ENCODE assay signal across 18 cellular contexts in the genomic region with DNA sequence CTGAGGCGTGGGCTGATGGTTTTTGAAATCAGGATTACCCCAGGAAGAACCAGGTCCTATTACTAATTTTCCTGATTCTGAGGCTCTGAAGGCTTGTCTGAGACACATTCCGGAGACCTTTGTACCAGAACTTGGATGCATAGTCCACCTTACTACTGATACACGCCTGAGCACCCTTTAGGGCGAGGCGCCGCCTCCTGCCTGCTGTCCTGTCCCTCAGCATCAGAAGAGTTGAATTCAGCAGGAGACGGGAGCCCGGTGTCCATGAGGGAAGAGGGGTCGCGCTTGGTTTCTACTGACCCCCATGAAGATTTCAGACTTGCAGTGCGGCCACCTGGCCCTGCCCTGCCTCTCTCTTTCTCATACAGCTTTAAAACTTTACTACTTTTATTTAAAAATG. TPM values are rescaled to one million over a fixed set of nuclear protein-coding genes. Genes with fewer than 3 reads are reported as not detected.
A peak's percentile ranks its signal among the peaks of the same experiment; 100 is the strongest.
DNase-seq lines count a peak whose midpoint lies in the region; ATAC-seq and TF ChIP-seq lines count a peak whose summit lies in the region.
"Had no signal": no experiment of that assay in that cellular context is flagged by ENCODE, and none has a peak within 500 bp of the region (broad histone marks: within the 10 kb centered on the region; RNA-seq: fewer than 3 reads in every experiment).

No MANE protein-coding gene starts in this region.

- peaks cover 51% of the 10 kb centered on the region for H3K4me1 Mint-ChIP-seq in activated CD4-positive, alpha-beta T cell treated with anti-CD3 and anti-CD28 coated beads for 36 hours
- H3K4me1 Mint-ChIP-seq in activated CD4-positive, alpha-beta memory T cell treated with anti-CD3 and anti-CD28 coated beads for 36 hours (ENCODE audit: low read depth): peaks cover 25% of the 10 kb centered on the region

- H2AFZ ChIP-seq in hepatocyte (no peak overlapping the region), mammary epithelial cell (ENCODE audit: low read depth, low read length) (no peak overlapping the region)

- no peak overlapping the region for H3K4me3 ChIP-seq in hepatocyte
- no peak overlapping the region for H3K4me3 ChIP-seq in spleen
- H3K4me3 ChIP-seq in mammary epithelial cell (replicated peaks in 1 of 3; ENCODE audit: insufficient read depth in 1 of 3, low read depth in 2 of 3, low read length in 3 of 3): no peak overlapping the region
- H3K4me3 ChIP-seq: thoracic aorta had no signal

- no peaks in the 10 kb centered on the region for H3K36me3 ChIP-seq in hepatocyte (replicated peaks; ENCODE audit: insufficient read depth, low read depth)
- peaks cover 0 to 100% (median 61%) of the 10 kb centered on the region in 6 donors for H3K36me3 ChIP-seq in spleen
- H3K36me3 ChIP-seq in mammary epithelial cell (ENCODE audit: insufficient read depth, low read length): peaks cover 4% of the 10 kb centered on the region

- no peaks in the 10 kb centered on the region for H3K9me3 Mint-ChIP-seq in activated CD4-positive, alpha-beta T cell treated with anti-CD3 and anti-CD28 coated beads for 36 hours (ENCODE audit: low read depth)
- H3K9me3 Mint-ChIP-seq in activated CD4-positive, alpha-beta memory T cell treated with anti-CD3 and anti-CD28 coated beads for 36 hours: no peaks in the 10 kb centered on the region

- H3K79me2 ChIP-seq in hepatocyte (peaks cover 19% of the 10 kb centered on the region), mammary epithelial cell (ENCODE audit: insufficient read depth, low read length) (peaks cover 54% of the 10 kb centered on the region)

- H3K9ac ChIP-seq in mammary epithelial cell (ENCODE audit: insufficient read depth, low read length): no peak overlapping the region
- H3K9ac ChIP-seq: KMS-11 had no signal

- no peaks in the 10 kb centered on the region for H3K27me3 ChIP-seq in hepatocyte
- no peaks in the 10 kb centered on the region for H3K27me3 ChIP-seq in spleen (replicated peaks in 1 of 7)
- no peaks in the 10 kb centered on the region for H3K27me3 ChIP-seq in mammary epithelial cell (ENCODE audit: insufficient read depth, low read length)
- H3K27me3 ChIP-seq: foreskin keratinocyte had no signal

- dilution Hi-C loops in mammary epithelial cell (cut with HindIII; ENCODE audit: low sequenced_read_pairs): no loop called here

- H3K9me2 ChIP-seq in hepatocyte (replicated peaks; ENCODE audit: insufficient read depth): no peaks in the 10 kb centered on the region

- CTCF ChIA-PET in activated CD4-positive, alpha-beta T cell treated with anti-CD3 and anti-CD28 coated beads for 36 hours (lab: Charles Lee): interaction anchor here (1.2 kb wide), 1 partner anchor 114 kb away, joined by 6 read pairs; no protein-coding TSS in a partner anchor
- CTCF ChIA-PET in activated CD4-positive, alpha-beta memory T cell treated with anti-CD3 and anti-CD28 coated beads for 36 hours (lab: Charles Lee): no interaction called here
- CTCF ChIA-PET in mammary epithelial cell (lab: Charles Lee; ENCODE audit: low non-redundant PET): no interaction called here

- H3K27me3 Mint-ChIP-seq in activated CD4-positive, alpha-beta T cell treated with anti-CD3 and anti-CD28 coated beads for 36 hours: no peaks in the 10 kb centered on the region
- H3K27me3 Mint-ChIP-seq in activated CD4-positive, alpha-beta memory T cell treated with anti-CD3 and anti-CD28 coated beads for 36 hours: no peaks in the 10 kb centered on the region

- no peak for DNase-seq in activated CD4-positive, alpha-beta T cell treated with anti-CD3 and anti-CD28 coated beads for 36 hours
- DNase-seq in activated CD4-positive, alpha-beta T cell treated with anti-CD3 and anti-CD28 coated beads for 4 hours: no peak
- DNase-seq in activated CD4-positive, alpha-beta memory T cell treated with anti-CD3 and anti-CD28 coated beads for 36 hours: no peak
- DNase-seq in hepatocyte (ENCODE audit: low spot score) (no peak), spleen (peak; percentile 62), mammary epithelial cell (no peak), Ammon's horn (ENCODE audit: low spot score) (no peak)
- DNase-seq: DMS79, foreskin keratinocyte, NCI-H1048, NCI-H2081 treated with DMSO at 0.1 percent for 48 hours, OCI-M1, T-helper 9 cell had no signal

- intact Hi-C loops in activated CD4-positive, alpha-beta T cell treated with anti-CD3 and anti-CD28 coated beads for 36 hours (cut with DNase I, micrococcal nuclease): no loop called here
- intact Hi-C loops in activated CD4-positive, alpha-beta memory T cell treated with anti-CD3 and anti-CD28 coated beads for 36 hours (cut with micrococcal nuclease): no loop called here
- intact Hi-C loops in spleen (cut with DNase I; ENCODE audit: low total_unique reads): no loop called here
- intact Hi-C loops in mammary epithelial cell (cut with micrococcal nuclease): no loop called here

- ATAC-seq in activated CD4-positive, alpha-beta T cell treated with anti-CD3 and anti-CD28 coated beads for 36 hours: no peak
- no peak for ATAC-seq in GM19328 (IDR thresholded peaks at IDR 0.05; ENCODE audit: unreplicated experiment)
- ATAC-seq: foreskin keratinocyte, HCT116 had no signal

- no TSS peak for BruUV-seq in mammary epithelial cell (replicated peaks; lab: Mats Ljungman, UMichigan)

- H3K4me2 ChIP-seq in hepatocyte: no peak overlapping the region
- no peak overlapping the region for H3K4me2 ChIP-seq in mammary epithelial cell (ENCODE audit: insufficient read depth, low read depth, low read length)
- H3K4me2 ChIP-seq: KMS-11 had no signal

- POLR2A ChIA-PET in activated CD4-positive, alpha-beta T cell treated with anti-CD3 and anti-CD28 coated beads for 36 hours (lab: Charles Lee): interaction anchor here (1.3 kb wide), 1 partner anchor 11 kb away, joined by 3 read pairs; no protein-coding TSS in a partner anchor
- POLR2A ChIA-PET in activated CD4-positive, alpha-beta memory T cell treated with anti-CD3 and anti-CD28 coated beads for 36 hours (lab: Charles Lee): interaction anchor here (1.2 kb wide), 1 partner anchor 10 kb away, joined by 3 read pairs; no protein-coding TSS in a partner anchor

- no peaks in the 10 kb centered on the region for H4K20me1 ChIP-seq in hepatocyte (ENCODE audit: insufficient read depth, poor library complexity, severe bottlenecking)
- H4K20me1 ChIP-seq in mammary epithelial cell (ENCODE audit: insufficient read depth, low read length): no peaks in the 10 kb centered on the region

- H3K36me3 Mint-ChIP-seq in activated CD4-positive, alpha-beta T cell treated with anti-CD3 and anti-CD28 coated beads for 36 hours (ENCODE audit: low read depth): peaks cover 49% of the 10 kb centered on the region
- peaks cover 40% of the 10 kb centered on the region for H3K36me3 Mint-ChIP-seq in activated CD4-positive, alpha-beta memory T cell treated with anti-CD3 and anti-CD28 coated beads for 36 hours

- H3K27ac ChIP-seq in hepatocyte (peak overlapping the region; percentile 46), spleen (peak overlapping the region in 1 of 8 donors; percentile 19), mammary epithelial cell (ENCODE audit: insufficient read depth, low read depth, low read length) (no peak overlapping the region)
- H3K27ac ChIP-seq: 22Rv1, foreskin keratinocyte, KMS-11, thoracic aorta had no signal

- H3K4me1 ChIP-seq in hepatocyte (ENCODE audit: insufficient read depth): peaks cover 6% of the 10 kb centered on the region
- peaks cover 0 to 78% (median 50%) of the 10 kb centered on the region in 6 donors for H3K4me1 ChIP-seq in spleen
- H3K4me1 ChIP-seq in mammary epithelial cell (ENCODE audit: insufficient read depth, low read length): peaks cover 18% of the 10 kb centered on the region
- H3K4me1 ChIP-seq: foreskin keratinocyte had no signal

- WGBS in hepatocyte (ENCODE audit: low lambda C conversion rate, missing lambda C conversion rate): 89% methylated on average over 11 of the region's 11 CpGs
- 94 to 97% (median 96%) methylated on average over 11 of the region's 11 CpGs for WGBS in spleen, 5 donors
- WGBS in mammary epithelial cell (ENCODE audit: low coverage, missing lambda C conversion rate): 100% methylated on average over 11 of the region's 11 CpGs

- in situ Hi-C loops in mammary epithelial cell (cut with MboI; ENCODE audit: low sequenced_read_pairs in 2 of 2): no loop called here

- H3K4me3 Mint-ChIP-seq in activated CD4-positive, alpha-beta T cell treated with anti-CD3 and anti-CD28 coated beads for 36 hours: no peak overlapping the region
- no peak overlapping the region for H3K4me3 Mint-ChIP-seq in activated CD4-positive, alpha-beta memory T cell treated with anti-CD3 and anti-CD28 coated beads for 36 hours

- H3K9me3 ChIP-seq in hepatocyte (ENCODE audit: low read depth): no peaks in the 10 kb centered on the region
- no peaks in the 10 kb centered on the region for H3K9me3 ChIP-seq in spleen
- no peaks in the 10 kb centered on the region for H3K9me3 ChIP-seq in mammary epithelial cell (replicated peaks; ENCODE audit: insufficient read depth, low read length)
- H3K9me3 ChIP-seq: thoracic aorta had no signal

- TF ChIP-seq CTCF in hepatocyte (IDR thresholded peaks at IDR 0.05; ENCODE audit: poor library complexity): no peak
- no peak for TF ChIP-seq CTCF in spleen (IDR thresholded peaks at IDR 0.05 in 8 of 11, conservative IDR thresholded peaks at IDR 0.05 in 3 of 11)
- TF ChIP-seq CTCF in mammary epithelial cell (conservative IDR thresholded peaks at IDR 0.05 in 1 of 2, IDR thresholded peaks at IDR 0.05 in 1 of 2; ENCODE audit: extremely low read depth in 1 of 2, insufficient read depth in 1 of 2, low read depth in 1 of 2, low read length in 2 of 2): no peak

- peak overlapping the region; percentile 48 for H3K27ac Mint-ChIP-seq in activated CD4-positive, alpha-beta T cell treated with anti-CD3 and anti-CD28 coated beads for 36 hours
- H3K27ac Mint-ChIP-seq in activated CD4-positive, alpha-beta memory T cell treated with anti-CD3 and anti-CD28 coated beads for 36 hours: peak overlapping the region; percentile 33

- no peak for TF ChIP-seq POLR2A in spleen (IDR thresholded peaks at IDR 0.05)

RNA-seq across cellular contexts. Expression of a gene that starts 49.9 kb away (rescaled TPM):
- total RNA-seq in activated CD4-positive, alpha-beta T cell treated with anti-CD3 and anti-CD28 coated beads for 36 hours: 100 to 1,000 TPM; 147 to 212 TPM
- total RNA-seq in activated CD4-positive, alpha-beta memory T cell treated with anti-CD3 and anti-CD28 coated beads for 36 hours: 100 to 1,000 TPM; 134 to 145 TPM
- total RNA-seq in hepatocyte: 35.4 and 51.2 TPM in 2 replicates
- polyA plus RNA-seq in hepatocyte: 27.3 and 32.7 TPM in 2 replicates
- total RNA-seq in spleen: 100 to 1,000 TPM in 1 of 7 donors, 10 to 100 TPM in 6; 71.6 to 111 (median 85.8) TPM
- 10 to 100 TPM; 21.8 to 43.3 (median 43.1) TPM for polyA plus RNA-seq in spleen
- 10 to 100 TPM; 49.8 to 62.3 TPM for total RNA-seq in mammary epithelial cell
- polyA plus RNA-seq in mammary epithelial cell: 25.1 TPM
- polyA minus RNA-seq in mammary epithelial cell: 40.5 TPM
